In genomic region chr12:52695039-52695438, GRCh38 we compare ENCODE assay signal across 39 cellular contexts. TPM values are rescaled to one million over a fixed set of nuclear protein-coding genes. Genes with fewer than 3 reads are reported as not detected.
"Had no signal": no experiment of that assay in that cellular context is flagged by ENCODE, and none has a peak within 500 bp of the region (broad histone marks: within the 10 kb centered on the region; RNA-seq: fewer than 3 reads in every experiment).

No MANE protein-coding gene starts in this region.

- H3K36me3 ChIP-seq: MG63 had no signal

- H3K4me3 ChIP-seq: MG63 had no signal

- DNase-seq: Karpas-422, Kasumi-1, MG63, MM.1S, MV-4-11, NCI-H1048, NCI-H1092, NCI-H1092 treated with DMSO at 0.1 percent for 48 hours, NCI-H1105, NCI-H1105 treated with DMSO at 0.1 percent for 48 hours, NCI-H1417, NCI-H1417 treated with DMSO at 0.1 percent for 48 hours, NCI-H1436, NCI-H1436 treated with DMSO at 0.1 percent for 48 hours, NCI-H146, NCI-H1694, NCI-H1694 treated with DMSO at 0.1 percent for 48 hours, NCI-H187, NCI-H187 treated with DMSO at 0.1 percent for 48 hours, NCI-H1930, NCI-H2029, NCI-H2029 treated with DMSO at 0.1 percent for 48 hours, NCI-H2081, NCI-H2081 treated with DMSO at 0.1 percent for 48 hours, NCI-H2107, NCI-H2171, NCI-H2171 treated with DMSO at 0.1 percent for 48 hours, NCI-H2227 treated with DMSO at 0.1 percent for 48 hours, NCI-H226, NCI-H345, NCI-H446, NCI-H446 treated with DMSO at 0.1 percent for 48 hours, NCI-H510A, NCI-H510A treated with DMSO at 0.1 percent for 48 hours, NCI-H524 had no signal

- H3K9me3 ChIP-seq: MG63 had no signal

RNA-seq across cellular contexts. Expression of gene KRT77, which starts 8.3 kb away (rescaled TPM):
- total RNA-seq: LHCN-M2, M059J, MCF 10A, NCI-H460 had no signal

RNA-seq across cellular contexts. Expression of gene KRT1, which starts 14.8 kb away (rescaled TPM):
- total RNA-seq: LHCN-M2, M059J, MCF 10A, NCI-H460 had no signal

RNA-seq across cellular contexts. Expression of gene KRT2, which starts 43.0 kb away (rescaled TPM):
- total RNA-seq: LHCN-M2, M059J, MCF 10A, NCI-H460 had no signal
